In genomic region chr7:16730937-16731336, GRCh38 we compare ENCODE assay signal across 17 cellular contexts. TPM values are rescaled to one million over a fixed set of nuclear protein-coding genes. Genes with fewer than 3 reads are reported as not detected.
DNase-seq lines count a peak whose midpoint lies in the region; ATAC-seq, FAIRE-seq and TF ChIP-seq lines count a peak whose summit lies in the region.
"Had no signal": no experiment of that assay in that cellular context is flagged by ENCODE, and none has a peak within 500 bp of the region (broad histone marks: within the 10 kb centered on the region; RNA-seq: fewer than 3 reads in every experiment).

No MANE protein-coding gene starts in this region.

- no peak for FAIRE-seq in HepG2 (lab: Jason Lieb, UNC)
- FAIRE-seq: HTR-8/SVneo had no signal

- H2AFZ ChIP-seq in HepG2 (ENCODE audit: low read length) (no peak overlapping the region), parathyroid adenoma (peak overlapping the region; percentile 15)

- H3K4me2 ChIP-seq in HepG2 (ENCODE audit: low read depth, low read length) (no peak overlapping the region), parathyroid adenoma (ENCODE audit: low read length) (no peak overlapping the region)
- H3K4me2 ChIP-seq: BLaER1 had no signal

- intact Hi-C loops in activated CD4-positive, alpha-beta T cell treated with anti-CD3 and anti-CD28 coated beads, Interleukin-2, amount 10 ng/mL, durations not matched to agents 24 days and 14 days (cut with micrococcal nuclease) = no loop called here
- intact Hi-C loops in HepG2 (cut with micrococcal nuclease; ENCODE audit: unreplicated experiment) = no loop called here

- H3K9ac ChIP-seq in HepG2 (ENCODE audit: insufficient read depth, low read depth, low read length) = no peak overlapping the region
- no peak overlapping the region for H3K9ac ChIP-seq in parathyroid adenoma
- H3K9ac ChIP-seq: BLaER1 had no signal

- CTCF ChIA-PET in HepG2 (lab: Yijun Ruan, JAX; ENCODE audit: low intra/inter-chr PET ratio, low total read pairs) = no interaction called here

- TF ChIP-seq CTCF in HepG2 (CRISPR knock-in tag; IDR thresholded peaks at IDR 0.05) (no peak), parathyroid adenoma (IDR thresholded peaks at IDR 0.05) (no peak)

- no peak overlapping the region for H3K4me3 Mint-ChIP-seq in activated CD4-positive, alpha-beta T cell treated with anti-CD3 and anti-CD28 coated beads, Interleukin-2, amount 10 ng/mL, durations not matched to agents 24 days and 14 days
- H3K4me3 Mint-ChIP-seq: CD14-positive monocyte; CD4-positive, alpha-beta memory T cell; IgD-negative memory B cell had no signal

- H3K9me3 ChIP-seq in HepG2 (ENCODE audit: low read length) (no peaks in the 10 kb centered on the region), parathyroid adenoma (ENCODE audit: control insufficient read depth, low read length) (no peaks in the 10 kb centered on the region)
- H3K9me3 ChIP-seq: BLaER1, HAP-1 had no signal

- H3K27me3 ChIP-seq in HepG2 (ENCODE audit: control insufficient read depth in 1 of 2, insufficient read depth in 2 of 2, low read length in 2 of 2) (no peaks in the 10 kb centered on the region), parathyroid adenoma (ENCODE audit: control insufficient read depth, insufficient read depth, low read length) (no peaks in the 10 kb centered on the region)
- H3K27me3 ChIP-seq: BLaER1 had no signal

- H3K4me1 ChIP-seq in HepG2 (ENCODE audit: insufficient read depth, low read length) = no peaks in the 10 kb centered on the region
- H3K4me1 ChIP-seq in parathyroid adenoma = peaks cover 6% of the 10 kb centered on the region
- H3K4me1 ChIP-seq: BLaER1 had no signal

- peak; percentile 53 for ATAC-seq in HepG2
- ATAC-seq in GM21576 (IDR thresholded peaks at IDR 0.05; ENCODE audit: unreplicated experiment) = no peak

- DNase-seq in activated CD4-positive, alpha-beta T cell treated with anti-CD3 and anti-CD28 coated beads, Interleukin-2, amount 10 ng/mL, durations not matched to agents 24 days and 14 days = peak; percentile 29
- no peak for DNase-seq in activated CD4-positive, alpha-beta T cell treated with anti-CD3 and anti-CD28 coated beads, Interleukin-2, amount 50 U/mL, for 1 hour
- DNase-seq in HepG2 (ENCODE audit: low spot score) (no peak), midbrain (lab: John Stamatoyannopoulos, UW) (no peak), iPS-NIHi7 (ENCODE audit: extremely low spot score) (no peak)
- DNase-seq: Calu3; CD4-positive, alpha-beta memory T cell; DMS79 treated with DMSO at 0.1 percent for 48 hours; GF-D8 had no signal

- BruUV-seq in HepG2 (replicated peaks; lab: Mats Ljungman, UMichigan) = no TSS peak

- H3K36me3 Mint-ChIP-seq in activated CD4-positive, alpha-beta T cell treated with anti-CD3 and anti-CD28 coated beads, Interleukin-2, amount 10 ng/mL, durations not matched to agents 24 days and 14 days (ENCODE audit: low read depth) = no peaks in the 10 kb centered on the region
- H3K36me3 Mint-ChIP-seq: CD14-positive monocyte, IgD-negative memory B cell had no signal

- no peaks in the 10 kb centered on the region for H3K36me3 ChIP-seq in HepG2 (replicated peaks in 1 of 2; ENCODE audit: control insufficient read depth in 1 of 2, insufficient read depth in 2 of 2, low read length in 2 of 2)
- H3K36me3 ChIP-seq in parathyroid adenoma (ENCODE audit: control insufficient read depth, insufficient read depth, low read length) = no peaks in the 10 kb centered on the region
- H3K36me3 ChIP-seq: BLaER1, HAP-1 had no signal

- no peak for TF ChIP-seq EP300 in HepG2 (IDR thresholded peaks at IDR 0.05; ENCODE audit: low read depth in 2 of 2, low read length in 2 of 2)
- no peak for TF ChIP-seq EP300 in HepG2 (CRISPR knock-in tag; IDR thresholded peaks at IDR 0.05; ENCODE audit: borderline replicate concordance)

- no peaks in the 10 kb centered on the region for H3K79me2 ChIP-seq in HepG2 (ENCODE audit: insufficient read depth, low read length)
- H3K79me2 ChIP-seq in parathyroid adenoma = no peaks in the 10 kb centered on the region

- H3K9me3 Mint-ChIP-seq in activated CD4-positive, alpha-beta T cell treated with anti-CD3 and anti-CD28 coated beads, Interleukin-2, amount 10 ng/mL, durations not matched to agents 24 days and 14 days = no peaks in the 10 kb centered on the region
- H3K9me3 Mint-ChIP-seq: CD4-positive, alpha-beta memory T cell; IgD-negative memory B cell had no signal

- no peak for TF ChIP-seq RAD21 in HepG2 (CRISPR knock-in tag; IDR thresholded peaks at IDR 0.05)

- no peak overlapping the region for H3K4me3 ChIP-seq in HepG2 (replicated peaks in 1 of 3; ENCODE audit: insufficient read depth in 1 of 3, low read depth in 2 of 3, low read length in 3 of 3)
- no peak overlapping the region for H3K4me3 ChIP-seq in parathyroid adenoma (ENCODE audit: low read depth, low read length)
- H3K4me3 ChIP-seq: BLaER1, HAP-1 had no signal

- H3K27ac Mint-ChIP-seq in activated CD4-positive, alpha-beta T cell treated with anti-CD3 and anti-CD28 coated beads, Interleukin-2, amount 10 ng/mL, durations not matched to agents 24 days and 14 days = no peak overlapping the region
- H3K27ac Mint-ChIP-seq: CD14-positive monocyte; CD4-positive, alpha-beta memory T cell; IgD-negative memory B cell had no signal

- no peak overlapping the region for H3K27ac ChIP-seq in HepG2 (ENCODE audit: extremely low read length, insufficient read depth, low read length)
- H3K27ac ChIP-seq in parathyroid adenoma = no peak overlapping the region
- H3K27ac ChIP-seq: 22Rv1, BLaER1 had no signal

- peaks cover 1% of the 10 kb centered on the region for H3K27me3 Mint-ChIP-seq in activated CD4-positive, alpha-beta T cell treated with anti-CD3 and anti-CD28 coated beads, Interleukin-2, amount 10 ng/mL, durations not matched to agents 24 days and 14 days
- H3K27me3 Mint-ChIP-seq: CD4-positive, alpha-beta memory T cell; IgD-negative memory B cell had no signal

- TF ChIP-seq POLR2A in HepG2 (IDR thresholded peaks at IDR 0.05; ENCODE audit: insufficient read depth in 1 of 2, low read depth in 2 of 2, low read length in 2 of 2) = no peak

- no peaks in the 10 kb centered on the region for H3K4me1 Mint-ChIP-seq in activated CD4-positive, alpha-beta T cell treated with anti-CD3 and anti-CD28 coated beads, Interleukin-2, amount 10 ng/mL, durations not matched to agents 24 days and 14 days

- POLR2A ChIA-PET in HepG2 (lab: Yijun Ruan, JAX) = no interaction called here

- WGBS in HepG2 (ENCODE audit: low lambda C conversion rate) = 60% methylated on average over 3 of the region's 3 CpGs

- no peaks in the 10 kb centered on the region for H4K20me1 ChIP-seq in HepG2 (ENCODE audit: insufficient read depth, low read length)
- H4K20me1 ChIP-seq: BLaER1 had no signal

- in situ Hi-C loops in HepG2 (cut with HindIII; ENCODE audit: extremely low pct_ligation_motif_present, low pct_unique_long_range_greater_than_20kb) = no loop called here

TF ChIP-seq in HepG2, 621 proteins besides CTCF, POLR2A, EP300 and RAD21 (continues in another document):
- TF ChIP-seq SALL2 (CRISPR knock-in tag; IDR thresholded peaks at IDR 0.05) (no peak), MTA1 (CRISPR knock-in tag; IDR thresholded peaks at IDR 0.05; ENCODE audit: borderline replicate concordance) (no peak), ZSCAN12 (CRISPR knock-in tag; IDR thresholded peaks at IDR 0.05) (no peak), MBD4 (IDR thresholded peaks at IDR 0.05; ENCODE audit: borderline replicate concordance, low read length) (no peak), SKI (IDR thresholded peaks at IDR 0.05; ENCODE audit: partially characterized antibody) (no peak), ZNF354B (CRISPR knock-in tag; IDR thresholded peaks at IDR 0.05) (no peak), ZNF235 (CRISPR knock-in tag; IDR thresholded peaks at IDR 0.05; ENCODE audit: borderline replicate concordance) (no peak), ZNF275 (CRISPR knock-in tag; IDR thresholded peaks at IDR 0.05; ENCODE audit: borderline replicate concordance) (no peak)

RNA-seq across cellular contexts. Expression of gene TSPAN13, which starts 22.6 kb away (rescaled TPM):
- 0.91 and 1.1 TPM in 2 replicates for total RNA-seq in activated CD4-positive, alpha-beta T cell treated with anti-CD3 and anti-CD28 coated beads, Interleukin-2, amount 10 ng/mL, durations not matched to agents 24 days and 14 days
- total RNA-seq in HepG2 (2016; rRNA removed; fragmentation: Illumina TruSeq; extraction: Trizol) = 4.7 and 6.2 TPM in 2 replicates
- 3.1 and 3.7 TPM in 2 replicates for total RNA-seq in HepG2 (2016; cell fraction: cytosol; rRNA removed; fragmentation: Illumina TruSeq; extraction: Trizol; ENCODE audit: low read depth)
- total RNA-seq in HepG2 (2016; cell fraction: insoluble cytoplasmic fraction; rRNA removed; fragmentation: Illumina TruSeq; extraction: Trizol) = 4.8 and 7.0 TPM in 2 replicates
- total RNA-seq in HepG2 (2016; cell fraction: membrane; rRNA removed; fragmentation: Illumina TruSeq; extraction: Trizol) = 5.3 and 5.7 TPM in 2 replicates
- 7.2 and 7.6 TPM in 2 replicates for total RNA-seq in HepG2 (2016; cell fraction: nucleus; rRNA removed; fragmentation: Illumina TruSeq; extraction: Trizol)
- polyA plus RNA-seq in HepG2 (2011; rRNA removed) = 5.8 and 6.4 TPM in 2 replicates
- polyA plus RNA-seq in HepG2 (2011; cell fraction: cytosol; rRNA removed) = 2.9 and 4.7 TPM in 2 replicates
- polyA plus RNA-seq in HepG2 (2011; cell fraction: nucleus; rRNA removed) = 0.72 and 1.4 TPM in 2 replicates
- polyA plus RNA-seq in HepG2 (2012) = 4.5 and 4.8 TPM in 2 replicates
- polyA plus RNA-seq in HepG2 (2016; cell fraction: cytosol; fragmentation: Illumina TruSeq; extraction: Trizol; ENCODE audit: low read depth) = 6.5 and 8.4 TPM in 2 replicates
- 8.4 and 8.8 TPM in 2 replicates for polyA plus RNA-seq in HepG2 (2016; cell fraction: insoluble cytoplasmic fraction; fragmentation: Illumina TruSeq; extraction: Trizol; ENCODE audit: low read depth)
- polyA plus RNA-seq in HepG2 (2016; cell fraction: membrane; fragmentation: Illumina TruSeq; extraction: Trizol; ENCODE audit: low read depth) = 9.8 and 11.1 TPM in 2 replicates
- polyA plus RNA-seq in HepG2 (2016; cell fraction: nucleus; fragmentation: Illumina TruSeq; extraction: Trizol; ENCODE audit: insufficient read depth, low read depth) = 18.0 and 18.5 TPM in 2 replicates
- 2.2 and 2.7 TPM in 2 replicates for polyA minus RNA-seq in HepG2 (2011; rRNA and poly(A)+ RNA removed; ENCODE audit: low replicate concordance)
- polyA minus RNA-seq in HepG2 (2011; cell fraction: cytosol; rRNA and poly(A)+ RNA removed) = 1.1 and 4.4 TPM in 2 replicates
- polyA minus RNA-seq in HepG2 (2011; cell fraction: nucleus; rRNA and poly(A)+ RNA removed) = 1.0 and 1.5 TPM in 2 replicates
- total RNA-seq: CD4-positive, alpha-beta memory T cell had no signal
